Comparison of ENCODE assay signal across 21 cellular contexts in the genomic region with DNA sequence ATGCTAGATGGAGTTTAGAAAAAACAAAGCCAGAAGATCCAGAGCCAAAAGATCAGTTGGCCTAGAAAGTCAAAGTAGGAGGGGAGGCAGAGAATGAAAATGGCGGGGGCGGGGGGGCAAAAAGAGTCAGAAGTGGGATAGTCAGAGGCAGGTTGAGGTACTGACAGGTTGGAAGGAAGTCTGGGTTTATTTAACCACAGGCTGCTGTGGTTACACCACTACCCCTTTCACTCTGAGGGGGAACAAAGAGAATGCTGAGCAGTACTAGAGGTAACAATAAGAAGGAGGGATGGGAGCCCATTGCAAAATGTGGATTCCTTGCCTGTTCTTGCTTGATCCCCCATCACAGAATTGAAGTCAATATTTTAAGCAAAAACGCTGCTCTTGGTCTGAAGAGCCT.
DNase-seq lines count a peak whose midpoint lies in the region; ATAC-seq, FAIRE-seq and TF ChIP-seq lines count a peak whose summit lies in the region.
"Had no signal": no experiment of that assay in that cellular context is flagged by ENCODE, and none has a peak within 500 bp of the region (broad histone marks: within the 10 kb centered on the region; RNA-seq: fewer than 3 reads in every experiment).

No MANE protein-coding gene starts in this region.

- H4K20me1 ChIP-seq in GM12878 (ENCODE audit: control insufficient read depth, insufficient read depth) (no peaks in the 10 kb centered on the region), HepG2 (ENCODE audit: insufficient read depth, low read length) (no peaks in the 10 kb centered on the region)

- no peaks in the 10 kb centered on the region for H3K4me1 ChIP-seq in GM12878 (ENCODE audit: control insufficient read depth, insufficient read depth, low read length)
- no peaks in the 10 kb centered on the region for H3K4me1 ChIP-seq in HepG2 (ENCODE audit: insufficient read depth, low read length)
- H3K4me1 ChIP-seq in spleen, result no peaks in the 10 kb centered on the region

- no peak overlapping the region for H3K4me2 ChIP-seq in GM12878 (ENCODE audit: control insufficient read depth, insufficient read depth)
- no peak overlapping the region for H3K4me2 ChIP-seq in HepG2 (ENCODE audit: low read depth, low read length)

- ATAC-seq in GM18870 (IDR thresholded peaks at IDR 0.05; ENCODE audit: unreplicated experiment) (peak; percentile 73), GM21786 (IDR thresholded peaks at IDR 0.05; ENCODE audit: unreplicated experiment) (peak; percentile 75), HG03469 (IDR thresholded peaks at IDR 0.05; ENCODE audit: unreplicated experiment) (peak; percentile 97), GM12878 (peak; percentile 65), HepG2 (no peak)
- ATAC-seq: esophagus mucosa, left colon had no signal

- CTCF ChIA-PET in GM12878 (lab: Yijun Ruan, JAX) (no interaction called here), HepG2 (lab: Yijun Ruan, JAX; ENCODE audit: low intra/inter-chr PET ratio, low total read pairs) (no interaction called here)

- no peaks in the 10 kb centered on the region for H3K36me3 ChIP-seq in GM12878 (ENCODE audit: control insufficient read depth in 2 of 2, insufficient read depth in 2 of 2, low read length in 1 of 2)
- no peaks in the 10 kb centered on the region for H3K36me3 ChIP-seq in HepG2 (replicated peaks in 1 of 2; ENCODE audit: control insufficient read depth in 1 of 2, insufficient read depth in 2 of 2, low read length in 2 of 2)
- H3K36me3 ChIP-seq in spleen, result no peaks in the 10 kb centered on the region
- H3K36me3 ChIP-seq: ovary had no signal

- H3K27ac ChIP-seq in GM12878 (ENCODE audit: control insufficient read depth, insufficient read depth), result no peak overlapping the region
- H3K27ac ChIP-seq in HepG2 (ENCODE audit: extremely low read length, insufficient read depth, low read length), result no peak overlapping the region
- no peak overlapping the region for H3K27ac ChIP-seq in spleen
- H3K27ac ChIP-seq: ovary, RWPE1 had no signal

- RAD21 ChIA-PET in GM12878 (lab: Charles Lee; ENCODE audit: unreplicated experiment), result no interaction called here

- no TSS peak for BruUV-seq in GM12878 (replicated peaks; lab: Mats Ljungman, UMichigan)
- BruUV-seq in HepG2 (replicated peaks; lab: Mats Ljungman, UMichigan), result no TSS peak

- H3K27me3 ChIP-seq in GM12878 (replicated peaks in 1 of 2; ENCODE audit: control insufficient read depth in 2 of 2, insufficient read depth in 2 of 2, low read length in 1 of 2) (no peaks in the 10 kb centered on the region), HepG2 (ENCODE audit: control insufficient read depth in 1 of 2, insufficient read depth in 2 of 2, low read length in 2 of 2) (0 out of 5 replicates have a peak, but pooled peaks cover 0 to 3% of the 10 kb centered on the region in 2 experiments), spleen (replicated peaks in 1 of 7) (peaks cover 0 to 5% (median 0%) of the 10 kb centered on the region in 7 donors)
- H3K27me3 ChIP-seq: ovary had no signal

- 0% methylated on average over 3 of the region's 3 CpGs for WGBS in GM12878 (ENCODE audit: insufficient coverage, insufficient replicate concordance, low lambda C conversion rate, missing lambda C conversion rate)
- WGBS in HepG2 (ENCODE audit: low lambda C conversion rate), result 15% methylated on average over 3 of the region's 3 CpGs
- WGBS in spleen, 5 donors, result 25 to 43% (median 33%) methylated on average over 3 of the region's 3 CpGs

- intact Hi-C loops in GM12878 (cut with micrococcal nuclease; ENCODE audit: unreplicated experiment) (no loop called here), posterior cingulate gyrus (cut with DNase I) (no loop called here), HepG2 (cut with micrococcal nuclease; ENCODE audit: unreplicated experiment) (no loop called here), spleen (cut with DNase I; ENCODE audit: low total_unique reads) (no loop called here)

- H2AFZ ChIP-seq in GM12878 (ENCODE audit: control insufficient read depth, low read depth, low read length) (no peak overlapping the region), HepG2 (ENCODE audit: low read length) (no peak overlapping the region)

- FAIRE-seq in GM12878 (lab: Jason Lieb, UNC) (no peak), HepG2 (lab: Jason Lieb, UNC) (no peak)
- FAIRE-seq: colon, GM18507, small intestine had no signal

- TF ChIP-seq RAD21 in GM12878 (IDR thresholded peaks at IDR 0.05; ENCODE audit: insufficient read depth, low read depth, low read length) (no peak), HepG2 (CRISPR knock-in tag; IDR thresholded peaks at IDR 0.05) (no peak)

- H3K9ac ChIP-seq in GM12878 (ENCODE audit: control insufficient read depth, insufficient read depth, low read length), result no peak overlapping the region
- no peak overlapping the region for H3K9ac ChIP-seq in HepG2 (ENCODE audit: insufficient read depth, low read depth, low read length)

- no peak for TF ChIP-seq POLR2A in GM12878 (IDR thresholded peaks at IDR 0.05; ENCODE audit: low read depth, low read length)
- TF ChIP-seq POLR2A in HepG2 (IDR thresholded peaks at IDR 0.05; ENCODE audit: insufficient read depth in 1 of 2, low read depth in 2 of 2, low read length in 2 of 2), result no peak
- no peak for TF ChIP-seq POLR2A in spleen (IDR thresholded peaks at IDR 0.05)

- SMC1A ChIA-PET in GM12878 (lab: Charles Lee; ENCODE audit: uncharacterized antibody, unreplicated experiment), result no interaction called here

- in situ Hi-C loops in GM12878 (cut with MboI) (no loop called here), HepG2 (cut with HindIII; ENCODE audit: extremely low pct_ligation_motif_present, low pct_unique_long_range_greater_than_20kb) (no loop called here)

- H3K79me2 ChIP-seq in GM12878 (ENCODE audit: control insufficient read depth, insufficient read depth, low read length), result no peaks in the 10 kb centered on the region
- no peaks in the 10 kb centered on the region for H3K79me2 ChIP-seq in HepG2 (ENCODE audit: insufficient read depth, low read length)

- H3K9me3 ChIP-seq in GM12878 (replicated peaks; ENCODE audit: control insufficient read depth, insufficient read depth, low read length) (no peaks in the 10 kb centered on the region), HepG2 (ENCODE audit: low read length) (no peaks in the 10 kb centered on the region), spleen (no peaks in the 10 kb centered on the region)
- H3K9me3 ChIP-seq: ovary had no signal

- TF ChIP-seq CTCF in GM12878 (IDR thresholded peaks at IDR 0.05 in 2 of 3, conservative IDR thresholded peaks at IDR 0.05 in 1 of 3; ENCODE audit: control insufficient read depth in 2 of 3, extremely low read depth in 1 of 3, insufficient read depth in 1 of 3, low read depth in 3 of 3, low read length in 3 of 3) (no peak), HepG2 (CRISPR knock-in tag; IDR thresholded peaks at IDR 0.05) (no peak), spleen (IDR thresholded peaks at IDR 0.05 in 8 of 11, conservative IDR thresholded peaks at IDR 0.05 in 3 of 11) (no peak)

- H3K4me3 ChIP-seq in GM12878 (no peak overlapping the region), HepG2 (replicated peaks in 1 of 3; ENCODE audit: insufficient read depth in 1 of 3, low read depth in 2 of 3, low read length in 3 of 3) (no peak overlapping the region), spleen (no peak overlapping the region)
- H3K4me3 ChIP-seq: ovary had no signal

- POLR2A ChIA-PET in GM12878 (lab: Charles Lee), result no interaction called here
- POLR2A ChIA-PET in HepG2 (lab: Yijun Ruan, JAX), result no interaction called here

- DNase-seq in GM12878 (ENCODE audit: low read depth, low spot score) (no peak), NCI-H1417 (lab: John Stamatoyannopoulos, UW) (no peak), posterior cingulate gyrus (no peak), HepG2 (ENCODE audit: low spot score) (no peak), spleen (no peak)
- DNase-seq: activated CD4-positive, CD25-positive, alpha-beta regulatory T cell treated with anti-CD3 and anti-CD28 coated beads, Interleukin-2, amount 50 U/mL, for 72 hours; activated T-cell treated with anti-CD3 and anti-CD28 coated beads, Interleukin-2, amount 50 U/mL, for 24 hours; amniotic stem cell; IMR-90; left colon; NCI-H1436 treated with DMSO at 0.1 percent for 48 hours; NCI-H510A treated with DMSO at 0.1 percent for 48 hours; ovary; small intestine had no signal

- TF ChIP-seq EP300 in GM12878 (IDR thresholded peaks at IDR 0.05; ENCODE audit: borderline replicate concordance in 1 of 2, control insufficient read depth in 1 of 2, low read depth in 2 of 2, low read length in 2 of 2), result no peak
- no peak for TF ChIP-seq EP300 in HepG2 (IDR thresholded peaks at IDR 0.05; ENCODE audit: low read depth in 2 of 2, low read length in 2 of 2)
- TF ChIP-seq EP300 in HepG2 (CRISPR knock-in tag; IDR thresholded peaks at IDR 0.05; ENCODE audit: borderline replicate concordance), result no peak

TF ChIP-seq in HepG2, 621 proteins besides CTCF, POLR2A, EP300 and RAD21:
- TF ChIP-seq MXI1 (IDR thresholded peaks at IDR 0.05; ENCODE audit: borderline replicate concordance, low read depth, low read length) (no peak), RAD51 (IDR thresholded peaks at IDR 0.05; ENCODE audit: borderline replicate concordance) (no peak), TRIM24 (CRISPR knock-in tag; IDR thresholded peaks at IDR 0.05) (no peak), ZNF761 (CRISPR knock-in tag; conservative IDR thresholded peaks at IDR 0.05) (no peak), TP53 (CRISPR knock-in tag; conservative IDR thresholded peaks at IDR 0.05) (no peak), SMAD3 (CRISPR knock-in tag; IDR thresholded peaks at IDR 0.05) (no peak), MYC (CRISPR knock-in tag; IDR thresholded peaks at IDR 0.05; ENCODE audit: borderline replicate concordance) (no peak), NFE2 (CRISPR knock-in tag; IDR thresholded peaks at IDR 0.05) (no peak), ZKSCAN8 (CRISPR knock-in tag; IDR thresholded peaks at IDR 0.05; ENCODE audit: borderline replicate concordance) (no peak), ZNF816 (CRISPR knock-in tag; IDR thresholded peaks at IDR 0.05; ENCODE audit: borderline replicate concordance) (no peak)
- TF ChIP-seq, protein P1, sequence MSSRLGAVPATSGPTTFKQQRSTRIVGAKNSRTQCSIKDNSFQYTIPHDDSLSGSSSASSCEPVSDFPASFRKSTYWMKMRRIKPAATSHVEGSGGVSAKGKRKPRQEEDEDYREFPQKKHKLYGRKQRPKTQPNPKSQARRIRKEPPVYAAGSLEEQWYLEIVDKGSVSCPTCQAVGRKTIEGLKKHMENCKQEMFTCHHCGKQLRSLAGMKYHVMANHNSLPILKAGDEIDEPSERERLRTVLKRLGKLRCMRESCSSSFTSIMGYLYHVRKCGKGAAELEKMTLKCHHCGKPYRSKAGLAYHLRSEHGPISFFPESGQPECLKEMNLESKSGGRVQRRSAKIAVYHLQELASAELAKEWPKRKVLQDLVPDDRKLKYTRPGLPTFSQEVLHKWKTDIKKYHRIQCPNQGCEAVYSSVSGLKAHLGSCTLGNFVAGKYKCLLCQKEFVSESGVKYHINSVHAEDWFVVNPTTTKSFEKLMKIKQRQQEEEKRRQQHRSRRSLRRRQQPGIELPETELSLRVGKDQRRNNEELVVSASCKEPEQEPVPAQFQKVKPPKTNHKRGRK (CRISPR knock-in tag; IDR thresholded peaks at IDR 0.05), result no peak
